Comparison of ENCODE assay signal across 1 cellular context in the genomic region with DNA sequence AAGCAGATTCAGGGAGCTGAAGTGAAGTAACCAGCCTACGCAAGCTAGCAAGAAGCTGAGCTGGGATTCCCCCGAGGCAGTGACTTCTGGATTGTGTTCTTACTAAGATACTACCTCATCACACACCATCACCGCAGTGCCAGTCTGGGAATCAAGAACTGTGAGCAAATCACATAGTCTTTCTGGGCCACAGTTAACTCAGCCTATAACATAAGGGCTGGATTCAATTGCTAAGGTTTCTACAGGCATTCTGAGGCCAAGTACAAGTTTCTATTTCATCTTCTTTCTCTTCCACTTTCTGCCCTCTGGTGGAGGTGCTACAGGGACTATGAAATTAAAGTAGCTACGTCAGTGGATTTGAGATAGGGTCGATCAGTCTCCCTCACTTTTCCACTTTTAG.
TF ChIP-seq lines count a peak whose summit lies in the region.

No MANE protein-coding gene starts in this region.

TF ChIP-seq in H1, 55 proteins besides CTCF, POLR2A, EP300 and RAD21 (continued from another document):
- TF ChIP-seq, protein P1, sequence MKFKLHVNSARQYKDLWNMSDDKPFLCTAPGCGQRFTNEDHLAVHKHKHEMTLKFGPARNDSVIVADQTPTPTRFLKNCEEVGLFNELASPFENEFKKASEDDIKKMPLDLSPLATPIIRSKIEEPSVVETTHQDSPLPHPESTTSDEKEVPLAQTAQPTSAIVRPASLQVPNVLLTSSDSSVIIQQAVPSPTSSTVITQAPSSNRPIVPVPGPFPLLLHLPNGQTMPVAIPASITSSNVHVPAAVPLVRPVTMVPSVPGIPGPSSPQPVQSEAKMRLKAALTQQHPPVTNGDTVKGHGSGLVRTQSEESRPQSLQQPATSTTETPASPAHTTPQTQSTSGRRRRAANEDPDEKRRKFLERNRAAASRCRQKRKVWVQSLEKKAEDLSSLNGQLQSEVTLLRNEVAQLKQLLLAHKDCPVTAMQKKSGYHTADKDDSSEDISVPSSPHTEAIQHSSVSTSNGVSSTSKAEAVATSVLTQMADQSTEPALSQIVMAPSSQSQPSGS (IDR thresholded peaks at IDR 0.05; ENCODE audit: low read length): no peak
- TF ChIP-seq JUN (IDR thresholded peaks at IDR 0.05; ENCODE audit: low read depth, low read length) (no peak), SP4 (IDR thresholded peaks at IDR 0.05; ENCODE audit: low read length) (no peak), TAF1 (IDR thresholded peaks at IDR 0.05; ENCODE audit: low read depth, low read length) (no peak), GTF2F1 (IDR thresholded peaks at IDR 0.05; ENCODE audit: borderline replicate concordance, low read depth, low read length) (no peak), CREB1 (IDR thresholded peaks at IDR 0.05) (no peak)
